ENCODE assay signal across 1 cellular context in the genomic region with DNA sequence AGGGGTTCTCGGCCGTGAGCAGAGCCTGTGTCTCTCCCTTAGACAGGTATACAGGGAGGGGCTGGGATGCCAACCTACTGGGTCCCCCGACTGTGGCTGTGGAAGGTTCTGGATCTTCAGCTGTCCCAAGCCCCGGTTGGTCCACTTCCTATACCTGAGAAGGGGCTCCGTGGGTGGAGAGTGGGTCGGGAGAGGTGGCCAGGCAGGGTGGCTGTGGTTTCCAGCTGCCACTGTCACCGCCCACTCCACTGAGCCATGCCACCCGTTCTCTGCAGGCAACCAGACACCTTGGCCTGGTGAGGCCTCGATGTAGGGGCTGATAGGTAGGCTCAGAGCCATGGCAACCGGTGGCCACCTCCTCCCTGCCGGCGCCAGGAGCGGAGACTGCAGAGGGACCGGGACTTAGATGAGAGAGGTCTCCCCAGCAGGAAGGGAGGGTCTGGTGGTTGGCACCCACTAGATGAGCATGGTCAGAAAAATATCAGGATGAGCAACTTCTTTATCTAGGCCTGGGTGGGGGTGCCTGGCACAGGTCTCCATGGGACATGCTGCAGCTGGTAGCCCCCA.
TF ChIP-seq lines count a peak whose summit lies in the region.

No MANE protein-coding gene starts in this region.

TF ChIP-seq in HCT116, 20 proteins besides CTCF, POLR2A, EP300 and RAD21 (continued from another document):
- TF ChIP-seq, protein P1, sequence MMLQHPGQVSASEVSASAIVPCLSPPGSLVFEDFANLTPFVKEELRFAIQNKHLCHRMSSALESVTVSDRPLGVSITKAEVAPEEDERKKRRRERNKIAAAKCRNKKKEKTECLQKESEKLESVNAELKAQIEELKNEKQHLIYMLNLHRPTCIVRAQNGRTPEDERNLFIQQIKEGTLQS (IDR thresholded peaks at IDR 0.05) = no peak
TF ChIP-seq in HCT116: peak in this region for 1.
